ENCODE assay signal across 8 cellular contexts in the genomic region with DNA sequence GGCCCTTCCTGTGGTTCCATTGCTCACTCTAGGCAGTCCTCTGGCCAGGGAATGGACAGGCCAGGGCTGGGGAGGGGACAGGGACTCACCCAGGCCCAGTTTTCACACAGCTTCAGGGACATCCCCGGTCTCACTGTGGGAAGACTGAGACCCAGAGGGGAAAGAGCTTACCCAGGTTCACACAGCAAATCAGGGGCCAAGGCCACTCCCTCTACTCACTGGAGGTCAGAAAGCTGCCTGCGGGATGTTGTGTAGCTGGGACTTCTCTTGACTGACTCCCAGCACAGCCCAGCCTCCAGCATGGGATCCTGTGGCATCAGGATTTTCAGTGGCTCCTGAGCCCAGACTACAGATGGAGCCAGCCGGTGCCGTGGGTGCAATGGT.
A peak's percentile ranks its signal among the peaks of the same experiment; 100 is the strongest.
DNase-seq lines count a peak whose midpoint lies in the region; ATAC-seq and TF ChIP-seq lines count a peak whose summit lies in the region.
"Not testable (repeated sequence)": the region's sequence is repeated elsewhere in the genome, so short reads cannot be mapped to it uniquely, and the experiment has no call there.

No MANE protein-coding gene starts in this region.

- H3K9me3 ChIP-seq in vagina = not testable (repeated sequence)

- H3K4me3 Mint-ChIP-seq in T-helper 1 cell treated with Interleukin-12 subunit alpha and Interleukin-12 subunit beta and Interleukin-4 antibody, amounts not matched to agents 30 μg/mL and 1 μg/mL, for 36 hours; effector memory CD8-positive, alpha-beta T cell; memory B cell: not testable (repeated sequence)

- ATAC-seq in GM21515 (IDR thresholded peaks at IDR 0.05; ENCODE audit: unreplicated experiment) = peak; percentile 5
- peak; percentile 18 for ATAC-seq in HG03280 (IDR thresholded peaks at IDR 0.05; ENCODE audit: unreplicated experiment)
- peak; percentile 5 for ATAC-seq in effector memory CD8-positive, alpha-beta T cell (replicated peaks)
- ATAC-seq in memory B cell (ENCODE audit: low read depth) = not testable (repeated sequence)

- intact Hi-C loops in vagina (cut with DNase I) = not testable (repeated sequence)

- DNase-seq in GM12865 (ENCODE audit: low read depth) (peak; percentile 19), vagina (ENCODE audit: extremely low spot score in 2 of 2) (peak; percentile 22 to 85)
- peak; percentile 55 for DNase-seq in activated effector memory CD4-positive, alpha-beta T cell treated with anti-CD3 and anti-CD28 coated beads, Interleukin-2, amount 50 U/mL, for 16 hours
- DNase-seq in effector memory CD8-positive, alpha-beta T cell; memory B cell (ENCODE audit: low spot score in 2 of 2): not testable (repeated sequence)

- TF ChIP-seq CTCF in GM12865 (IDR thresholded peaks at IDR 0.05; ENCODE audit: insufficient read depth, low read depth, low read length, missing control alignments); vagina (IDR thresholded peaks at IDR 0.05): not testable (repeated sequence)

- not testable (repeated sequence) for H3K36me3 Mint-ChIP-seq in T-helper 1 cell treated with Interleukin-12 subunit alpha and Interleukin-12 subunit beta and Interleukin-4 antibody, amounts not matched to agents 30 μg/mL and 1 μg/mL, for 36 hours (ENCODE audit: low read depth); effector memory CD8-positive, alpha-beta T cell (ENCODE audit: insufficient read depth); memory B cell

- H3K27me3 ChIP-seq in vagina = not testable (repeated sequence)

- H3K36me3 ChIP-seq in vagina = not testable (repeated sequence)

- not testable (repeated sequence) for H3K27me3 Mint-ChIP-seq in T-helper 1 cell treated with Interleukin-12 subunit alpha and Interleukin-12 subunit beta and Interleukin-4 antibody, amounts not matched to agents 30 μg/mL and 1 μg/mL, for 36 hours (ENCODE audit: low read depth); effector memory CD8-positive, alpha-beta T cell; memory B cell

- H3K4me1 Mint-ChIP-seq in T-helper 1 cell treated with Interleukin-12 subunit alpha and Interleukin-12 subunit beta and Interleukin-4 antibody, amounts not matched to agents 30 μg/mL and 1 μg/mL, for 36 hours (ENCODE audit: low read depth); effector memory CD8-positive, alpha-beta T cell (ENCODE audit: low read depth in 2 of 2); memory B cell: not testable (repeated sequence)

- not testable (repeated sequence) for H3K27ac ChIP-seq in vagina

- not testable (repeated sequence) for H3K4me3 ChIP-seq in GM12865 (ENCODE audit: low read depth, low read length); vagina

- H3K9me3 Mint-ChIP-seq in T-helper 1 cell treated with Interleukin-12 subunit alpha and Interleukin-12 subunit beta and Interleukin-4 antibody, amounts not matched to agents 30 μg/mL and 1 μg/mL, for 36 hours; effector memory CD8-positive, alpha-beta T cell; memory B cell: not testable (repeated sequence)

- peak overlapping the region; percentile 20 for H3K27ac Mint-ChIP-seq in T-helper 1 cell treated with Interleukin-12 subunit alpha and Interleukin-12 subunit beta and Interleukin-4 antibody, amounts not matched to agents 30 μg/mL and 1 μg/mL, for 36 hours
- H3K27ac Mint-ChIP-seq in effector memory CD8-positive, alpha-beta T cell = not testable (repeated sequence)
- peak overlapping the region; percentile 53 for H3K27ac Mint-ChIP-seq in memory B cell

- not testable (repeated sequence) for TF ChIP-seq POLR2A in vagina (IDR thresholded peaks at IDR 0.05)

- not testable (repeated sequence) for H3K4me1 ChIP-seq in vagina
